Comparison of ENCODE assay signal across 8 cellular contexts in genomic region chr5:35101016-35101415, GRCh38.
"Had no signal": no experiment of that assay in that cellular context is flagged by ENCODE, and none has a peak within 500 bp of the region (broad histone marks: within the 10 kb centered on the region; RNA-seq: fewer than 3 reads in every experiment).

No MANE protein-coding gene starts in this region.

- DNase-seq: GM23248, GOT3, H7, H9, HCEC 1CT, HFFc6 had no signal

- H3K27ac ChIP-seq: GM23248 had no signal

- H3K9me3 ChIP-seq: HAP-1 had no signal

- H3K36me3 ChIP-seq: HAP-1 had no signal

- H3K4me1 ChIP-seq: HAP-1 had no signal

- H3K4me3 ChIP-seq: GM23248, GM23338, HAP-1 had no signal
